8 cellular contexts compared by ENCODE assay signal in the genomic region with DNA sequence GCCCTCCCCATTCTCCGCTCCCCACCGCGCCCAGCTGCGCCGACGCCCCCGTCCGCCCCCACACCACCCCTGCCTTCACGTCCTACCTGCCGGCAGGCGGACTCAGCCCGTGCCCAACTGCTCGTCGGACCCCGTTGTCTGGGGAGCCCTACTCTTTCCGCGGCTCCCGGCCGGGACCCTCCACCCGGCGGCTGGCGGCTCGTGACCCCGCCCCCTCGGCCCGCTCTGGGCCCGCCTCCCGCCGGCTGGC. TPM values are rescaled to one million over a fixed set of nuclear protein-coding genes. Genes with fewer than 3 reads are reported as not detected.
DNase-seq lines count a peak whose midpoint lies in the region; ATAC-seq and TF ChIP-seq lines count a peak whose summit lies in the region.

A gene (minus strand): TSS at position 209 of the 250 bp plus-strand sequence. CDS start 9,899 bp downstream, outside the sequence.

- no peak for ATAC-seq in GM21786 (IDR thresholded peaks at IDR 0.05; ENCODE audit: unreplicated experiment)

- H2AFZ ChIP-seq in OCI-LY3 (ENCODE audit: low read depth, low read length): peak within 1 kb of the TSS; percentile 92

- H3K4me2 ChIP-seq in OCI-LY3 (ENCODE audit: low read length): peak within 1 kb of the TSS; percentile 88

- no peaks in the 10 kb centered on the region for H3K27me3 ChIP-seq in OCI-LY3 (ENCODE audit: low read depth, low read length)

- peak; percentile 98 for DNase-seq in D341Med (ENCODE audit: low spot score)
- DNase-seq in endothelial cell (ENCODE audit: low spot score): no peak
- DNase-seq in occipital lobe (lab: John Stamatoyannopoulos, UW): no peak
- DNase-seq in GM20000 (ENCODE audit: low spot score): no peak
- DNase-seq in SW 1271 (lab: John Stamatoyannopoulos, UW): no peak
- DNase-seq in AG08395 (ENCODE audit: low spot score): no peak

- H3K27me3 Mint-ChIP-seq in endothelial cell (ENCODE audit: unreplicated experiment): peaks cover 6% of the 10 kb centered on the region

- H3K4me3 Mint-ChIP-seq in endothelial cell (ENCODE audit: unreplicated experiment): peak within 1 kb of the TSS; percentile 85

- H3K4me1 Mint-ChIP-seq in endothelial cell (ENCODE audit: unreplicated experiment): peaks cover 8% of the 10 kb centered on the region

- peaks cover 12% of the 10 kb centered on the region for H3K36me3 Mint-ChIP-seq in endothelial cell (ENCODE audit: low read depth, unreplicated experiment)

- TF ChIP-seq CTCF in OCI-LY3 (IDR thresholded peaks at IDR 0.05; ENCODE audit: low read depth, low read length) (no peak), endothelial cell (IDR thresholded peaks at IDR 0.05; ENCODE audit: unreplicated experiment) (no peak), GM20000 (IDR thresholded peaks at IDR 0.05; ENCODE audit: extremely low read depth, missing control alignments) (no peak)

- H3K9me3 Mint-ChIP-seq in endothelial cell (ENCODE audit: unreplicated experiment): no peaks in the 10 kb centered on the region

- H3K4me1 ChIP-seq in OCI-LY3 (ENCODE audit: low read length): peaks cover 5% of the 10 kb centered on the region; the same call in 1 of the 2 replicates

- H3K27ac Mint-ChIP-seq in endothelial cell (ENCODE audit: unreplicated experiment): peak within 1 kb of the TSS; percentile 93

- no peaks in the 10 kb centered on the region for H3K9me3 ChIP-seq in OCI-LY3 (ENCODE audit: insufficient read depth, low read length)

- H3K79me2 ChIP-seq in OCI-LY3 (ENCODE audit: low read length): no peaks in the 10 kb centered on the region

- H3K4me3 ChIP-seq in OCI-LY3 (ENCODE audit: low read length): peak within 1 kb of the TSS; percentile 97

- no peaks in the 10 kb centered on the region for H3K36me3 ChIP-seq in OCI-LY3 (replicated peaks; ENCODE audit: low read depth, low read length)

- H3K27ac ChIP-seq in OCI-LY3 (ENCODE audit: low read length): peak within 1 kb of the TSS; percentile 61

- no peaks in the 10 kb centered on the region for H4K20me1 ChIP-seq in OCI-LY3 (ENCODE audit: insufficient read depth, low read length)

- peak within 1 kb of the TSS; percentile 90 for H3K9ac ChIP-seq in OCI-LY3 (ENCODE audit: low read length)

RNA-seq across cellular contexts. Expression of the gene that starts here (rescaled TPM):
- 13.8 TPM for total RNA-seq in endothelial cell (ENCODE audit: unreplicated experiment)
- 16.8 TPM for total RNA-seq in occipital lobe
